In the genomic region with DNA sequence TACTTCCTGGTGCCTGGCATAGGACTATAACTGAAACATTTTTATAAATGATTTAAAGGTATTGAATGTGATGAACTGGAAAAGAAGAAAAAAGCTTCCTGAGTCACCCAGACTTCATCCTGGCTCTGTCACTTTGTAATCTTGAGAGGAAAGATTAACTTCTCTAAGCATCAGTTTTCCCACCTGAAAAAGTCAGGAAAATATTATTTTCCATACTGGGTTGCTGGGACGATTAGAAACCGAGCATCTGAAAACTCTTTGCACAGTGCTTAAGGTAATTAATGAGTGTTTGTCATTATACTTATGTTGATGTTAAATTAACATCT, we compare ENCODE assay signal across 9 cellular contexts.
A peak's percentile ranks its signal among the peaks of the same experiment; 100 is the strongest.
DNase-seq lines count a peak whose midpoint lies in the region; ATAC-seq, FAIRE-seq and TF ChIP-seq lines count a peak whose summit lies in the region.
"Had no signal": no experiment of that assay in that cellular context is flagged by ENCODE, and none has a peak within 500 bp of the region (broad histone marks: within the 10 kb centered on the region; RNA-seq: fewer than 3 reads in every experiment).

No MANE protein-coding gene starts in this region.

- H3K79me2 ChIP-seq in GM23248 (ENCODE audit: insufficient read depth): peaks cover 100% of the 10 kb centered on the region
- peaks cover 18% of the 10 kb centered on the region for H3K79me2 ChIP-seq in fibroblast of lung (ENCODE audit: control insufficient read depth, insufficient read depth, low read length)

- H2AFZ ChIP-seq in GM23248 (peak overlapping the region; percentile 71), fibroblast of lung (ENCODE audit: low read length) (no peak overlapping the region)

- H3K9me3 Mint-ChIP-seq in CD8-positive, alpha-beta T cell: no peaks in the 10 kb centered on the region

- intact Hi-C loops in gastrocnemius medialis (cut with DNase I; ENCODE audit: low total_unique reads): loop anchor here (1.0 to 5.0 kb wide), 3 partner anchors 68 to 311 kb away; a partner anchor contains a TSS
- intact Hi-C loops in CD8-positive, alpha-beta T cell (cut with DNase I, micrococcal nuclease): no loop called here

- H3K4me2 ChIP-seq in GM23248 (ENCODE audit: unreplicated experiment): peak overlapping the region; percentile 80
- H3K4me2 ChIP-seq in fibroblast of lung (ENCODE audit: extremely low read depth, insufficient read depth, low read length): peak overlapping the region; percentile 96

- H4K20me1 ChIP-seq in GM23248 (ENCODE audit: insufficient read depth) (no peaks in the 10 kb centered on the region), fibroblast of lung (ENCODE audit: control insufficient read depth, extremely low read depth, insufficient read depth, low read length) (no peaks in the 10 kb centered on the region)

- peaks cover 35% of the 10 kb centered on the region for H3F3A ChIP-seq in GM23248 (ENCODE audit: insufficient read depth)

- no peak for ATAC-seq in gastrocnemius medialis
- ATAC-seq in CD8-positive, alpha-beta T cell: no peak

- no peak overlapping the region for H3K4me3 Mint-ChIP-seq in CD8-positive, alpha-beta T cell

- H3K4me1 Mint-ChIP-seq in CD8-positive, alpha-beta T cell (ENCODE audit: low read depth): no peaks in the 10 kb centered on the region

- H3K9me3 ChIP-seq in GM23248 (ENCODE audit: low read depth) (peaks cover 2% of the 10 kb centered on the region), fibroblast of lung (ENCODE audit: control insufficient read depth, insufficient read depth, low read depth, low read length) (no peaks in the 10 kb centered on the region), gastrocnemius medialis (no peaks in the 10 kb centered on the region)
- no peaks in the 10 kb centered on the region for H3K9me3 ChIP-seq in CD8-positive, alpha-beta T cell (ENCODE audit: low read length)
- H3K9me3 ChIP-seq: MG63 had no signal

- H3K27me3 ChIP-seq in GM23248 (replicated peaks; ENCODE audit: insufficient read depth) (no peaks in the 10 kb centered on the region), fibroblast of lung (ENCODE audit: control insufficient read depth, insufficient read depth, low read length) (no peaks in the 10 kb centered on the region), gastrocnemius medialis (no peaks in the 10 kb centered on the region)
- H3K27me3 ChIP-seq in CD8-positive, alpha-beta T cell (ENCODE audit: insufficient read depth, low read length): no peaks in the 10 kb centered on the region
- H3K27me3 ChIP-seq: MG63 had no signal

- no peak for TF ChIP-seq POLR2A in gastrocnemius medialis (IDR thresholded peaks at IDR 0.05)

- H3K27me3 Mint-ChIP-seq in CD8-positive, alpha-beta T cell (ENCODE audit: low read depth): peaks cover 3% of the 10 kb centered on the region

- FAIRE-seq in RCC 7860 (lab: Jason Lieb, UNC): peak; percentile 89

- in situ Hi-C loops in GM23248 (cut with MboI): no loop called here
- in situ Hi-C loops in gastrocnemius medialis (cut with MboI; ENCODE audit: low sequenced_read_pairs in 4 of 4): no loop called here

- H3K9me2 ChIP-seq in GM23248 (ENCODE audit: insufficient read depth): no peaks in the 10 kb centered on the region

- H3K4me3 ChIP-seq in GM23248 (peak overlapping the region; percentile 69), fibroblast of lung (replicated peaks in 1 of 4; ENCODE audit: control extremely low read depth in 1 of 4, insufficient read depth in 1 of 4, low read depth in 3 of 4, low read length in 4 of 4) (peak overlapping the region; percentile 25 to 45 (median 40)), gastrocnemius medialis (peak overlapping the region; percentile 14 to 40 (median 24))
- no peak overlapping the region for H3K4me3 ChIP-seq in CD8-positive, alpha-beta T cell (ENCODE audit: low read depth, low read length)
- H3K4me3 ChIP-seq: MG63 had no signal

- H3K27ac ChIP-seq in GM23248 (peak overlapping the region; percentile 51), fibroblast of lung (ENCODE audit: insufficient read depth, low read length) (peak overlapping the region; percentile 16), gastrocnemius medialis (peak overlapping the region; percentile 71 to 86 (median 80))
- H3K27ac ChIP-seq in CD8-positive, alpha-beta T cell (ENCODE audit: low read depth, low read length): no peak overlapping the region

- H3K36me3 ChIP-seq in GM23248 (ENCODE audit: low read depth) (no peaks in the 10 kb centered on the region), fibroblast of lung (ENCODE audit: control insufficient read depth, insufficient read depth, low read length) (no peaks in the 10 kb centered on the region), gastrocnemius medialis (no peaks in the 10 kb centered on the region)
- H3K36me3 ChIP-seq in CD8-positive, alpha-beta T cell (ENCODE audit: insufficient read depth, low read length): no peaks in the 10 kb centered on the region
- H3K36me3 ChIP-seq: MG63 had no signal

- no peaks in the 10 kb centered on the region for H3K36me3 Mint-ChIP-seq in CD8-positive, alpha-beta T cell

- H3K9ac ChIP-seq in GM23248: peak overlapping the region; percentile 67
- H3K9ac ChIP-seq in fibroblast of lung (ENCODE audit: insufficient read depth, low read length): no peak overlapping the region

- POLR2A ChIA-PET in CD8-positive, alpha-beta T cell (lab: Charles Lee): no interaction called here

- TF ChIP-seq CTCF in fibroblast of lung (conservative IDR thresholded peaks at IDR 0.05 in 1 of 2, IDR thresholded peaks at IDR 0.05 in 1 of 2; ENCODE audit: low read depth in 1 of 2, low read length in 2 of 2): no peak
- TF ChIP-seq CTCF in gastrocnemius medialis (IDR thresholded peaks at IDR 0.05 in 4 of 5, conservative IDR thresholded peaks at IDR 0.05 in 1 of 5): no peak
- TF ChIP-seq CTCF in CD8-positive, alpha-beta T cell (IDR thresholded peaks at IDR 0.05): no peak

- no peak overlapping the region for H3K27ac Mint-ChIP-seq in CD8-positive, alpha-beta T cell

- WGBS in GM23248 (ENCODE audit: low coverage in 1 of 2, low lambda C conversion rate in 2 of 2, missing lambda C conversion rate in 2 of 2), 2 experiments: 0 to 15% methylated on average over 2 of the region's 2 CpGs

- CTCF ChIA-PET in CD8-positive, alpha-beta T cell (lab: Charles Lee): no interaction called here

- DNase-seq in GM23248 (peak; percentile 23), RCC 7860 (ENCODE audit: low spot score) (peak; percentile 29), fibroblast of lung (ENCODE audit: low read depth in 2 of 2) (no peak), gastrocnemius medialis (no peak), Kasumi-1 (lab: John Stamatoyannopoulos, UW) (no peak), NCI-H526 treated with DMSO at 0.1 percent for 48 hours (lab: John Stamatoyannopoulos, UW) (no peak)
- DNase-seq in CD8-positive, alpha-beta T cell: no peak
- DNase-seq in activated effector memory CD4-positive, alpha-beta T cell treated with Interleukin-2 at 50 U/mL for 16 hours: no peak

- H3K4me1 ChIP-seq in GM23248 (ENCODE audit: insufficient read depth) (peaks cover 46% of the 10 kb centered on the region), fibroblast of lung (ENCODE audit: control insufficient read depth, extremely low read depth, insufficient read depth, low read length) (peaks cover 7% of the 10 kb centered on the region), gastrocnemius medialis (peaks cover 94 to 95% of the 10 kb centered on the region in 2 donors)
- H3K4me1 ChIP-seq in CD8-positive, alpha-beta T cell (ENCODE audit: insufficient read depth, low read length): no peaks in the 10 kb centered on the region

Comparison
In these comparisons a context has a peak if more than half of its experiments do, and no peak if none do; other contexts are left out.
1. DNase-seq: peak in GM23248 (single experiment) and RCC 7860 (single experiment); none in fibroblast of lung (0 of 2), gastrocnemius medialis (0 of 2), Kasumi-1 (0 of 2), CD8-positive, alpha-beta T cell (0 of 7), activated effector memory CD4-positive, alpha-beta T cell treated with Interleukin-2 at 50 U/mL for 16 hours (single experiment) and NCI-H526 treated with DMSO at 0.1 percent for 48 hours (single experiment).